ENCODE assay signal across 9 cellular contexts in the genomic region with DNA sequence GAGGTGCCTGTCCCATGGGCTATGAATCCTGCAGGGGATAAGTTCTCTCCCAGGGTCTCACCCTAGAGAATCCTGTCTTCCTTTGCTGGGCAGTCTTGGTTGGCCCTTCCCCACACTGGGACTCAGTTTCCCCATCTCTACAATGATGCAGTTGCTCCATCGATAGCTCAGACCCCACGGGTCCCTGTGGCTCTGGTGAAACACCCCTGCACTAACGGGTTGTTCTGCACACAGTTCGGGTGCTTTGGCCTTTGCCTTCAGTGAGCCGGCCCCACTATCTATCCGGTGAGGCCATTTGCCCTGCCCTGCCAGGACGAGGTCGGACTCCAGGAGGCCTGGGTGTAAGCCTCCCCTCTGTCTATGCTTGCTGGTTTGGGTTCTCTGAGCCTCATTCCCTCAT.
"Had no signal": no experiment of that assay in that cellular context is flagged by ENCODE, and none has a peak within 500 bp of the region (broad histone marks: within the 10 kb centered on the region; RNA-seq: fewer than 3 reads in every experiment).

No MANE protein-coding gene starts in this region.

- H3K27ac Mint-ChIP-seq: HFFc6, IgD-negative memory B cell had no signal

- H3K4me3 Mint-ChIP-seq: HFFc6, IgD-negative memory B cell had no signal

- H3K27ac ChIP-seq: GM23248, HL-60 had no signal

- H3K4me1 ChIP-seq: HAP-1 had no signal

- DNase-seq: GM23248, GOT3, H7, HFFc6 had no signal

- H3K36me3 ChIP-seq: HAP-1 had no signal

- H3K9me3 ChIP-seq: HAP-1 had no signal

- H2AFZ ChIP-seq: GM23248 had no signal

- H3K4me3 ChIP-seq: GM23248, HAP-1 had no signal

- H3K9ac ChIP-seq: GM23248 had no signal

- H3K9me3 Mint-ChIP-seq: HFFc6, IgD-negative memory B cell had no signal

- H3K36me3 Mint-ChIP-seq: IgD-negative memory B cell had no signal

- ATAC-seq: HCT116, HepG2 had no signal
